Comparison of ENCODE assay signal across 8 cellular contexts in the genomic region with DNA sequence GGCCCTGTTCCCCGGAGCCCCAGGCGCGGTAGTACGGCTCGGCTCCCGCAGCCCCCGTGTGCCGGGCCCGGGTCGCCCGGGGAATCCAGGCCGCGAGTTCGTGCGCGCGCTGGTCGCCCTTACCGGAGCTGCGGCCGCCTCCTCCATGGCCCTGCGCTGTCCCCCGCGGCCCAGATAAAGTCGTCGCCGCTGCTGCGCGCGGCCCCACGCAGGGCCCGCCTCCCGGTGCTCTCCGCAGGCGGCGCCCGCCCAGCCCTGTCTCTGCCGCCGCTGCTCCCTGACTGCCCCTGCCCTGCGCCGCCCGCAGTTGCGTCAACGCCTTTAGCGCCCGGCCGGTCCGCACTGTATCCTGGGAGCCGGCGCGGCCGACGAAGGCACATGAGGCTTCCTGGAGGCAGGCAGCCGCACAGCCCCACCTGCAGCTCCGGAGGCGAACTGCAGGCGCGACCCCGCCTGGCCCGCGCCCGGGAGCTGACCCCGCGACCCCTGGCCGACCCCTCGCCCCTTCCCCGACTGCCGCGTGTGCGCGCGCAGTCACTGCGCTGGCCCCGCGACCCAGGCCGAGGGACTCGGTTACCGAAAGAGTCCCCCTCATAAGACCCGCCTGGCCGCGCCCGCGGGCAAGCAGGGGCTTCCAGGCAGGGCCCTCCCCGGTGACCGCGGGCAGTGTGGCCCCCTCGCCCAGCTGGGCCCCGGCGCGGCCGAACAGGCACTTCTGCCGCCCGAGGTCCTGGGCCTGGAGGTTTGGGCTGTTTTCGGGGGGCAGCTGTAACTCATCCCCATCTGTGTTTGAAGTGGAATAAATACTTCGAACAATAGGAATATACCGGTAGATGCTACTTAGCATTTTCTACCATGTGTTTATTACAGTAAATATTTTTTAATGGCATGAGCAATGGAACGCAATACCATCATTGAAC.
DNase-seq lines count a peak whose midpoint lies in the region; ATAC-seq and TF ChIP-seq lines count a peak whose summit lies in the region.

No MANE protein-coding gene starts in this region.

- H3K4me1 Mint-ChIP-seq in activated B cell treated with CpG ODN at 0.5 μM for 24 hours: peaks cover 43% of the 10 kb centered on the region

- TF ChIP-seq POLR2A in GM18951 (IDR thresholded peaks at IDR 0.05; ENCODE audit: extremely low read depth, insufficient read depth, insufficient read length): peak; percentile 89

- peaks cover 5% of the 10 kb centered on the region for H3K27me3 Mint-ChIP-seq in activated B cell treated with CpG ODN at 0.5 μM for 24 hours

- H3K27ac ChIP-seq in caudate nucleus (ENCODE audit: low read depth, low read length): peak overlapping the region; percentile 82

- peak overlapping the region; percentile 90 for H3K4me3 Mint-ChIP-seq in activated B cell treated with CpG ODN at 0.5 μM for 24 hours

- CTCF ChIA-PET in activated B cell treated with CpG ODN at 0.5 μM for 24 hours (lab: Charles Lee): interaction anchor here (0.6 to 2.3 kb wide), 9 partner anchors 13 to 1620 kb away, joined by 3 to 9 read pairs (median 3); partner anchors contain the start of gene ZNF777

- DNase-seq in AG09319 (ENCODE audit: extremely low read depth, low read depth): peak; percentile 78
- peak; percentile 84 for DNase-seq in NCI-H2227 treated with DMSO at 0.1 percent for 48 hours (lab: John Stamatoyannopoulos, UW)
- peak; percentile 95 for DNase-seq in activated B cell treated with CpG ODN at 0.5 μM for 24 hours
- DNase-seq in caudate nucleus (lab: John Stamatoyannopoulos, UW): peak in 60 of 61 donors; percentile 6 to 90 (median 80)
- peak; percentile 97 for DNase-seq in islet precursor cell
- DNase-seq in stimulated activated CD4-positive, alpha-beta T cell treated with anti-CD3 and anti-CD28 coated beads, Interleukin-12 subunit alpha, Interleukin-12 subunit beta, amount 100 ng/mL, for 4 hours: peak; percentile 89

- TF ChIP-seq CTCF in AG09319 (IDR thresholded peaks at IDR 0.05; ENCODE audit: low read depth, low read length) (peak; percentile 66), activated B cell treated with CpG ODN at 0.5 μM for 24 hours (IDR thresholded peaks at IDR 0.05) (peak; percentile 87)

- peak overlapping the region; percentile 80 for H3K27ac Mint-ChIP-seq in activated B cell treated with CpG ODN at 0.5 μM for 24 hours

- ATAC-seq in HG03175 (IDR thresholded peaks at IDR 0.05; ENCODE audit: unreplicated experiment) (peak; percentile 91), activated B cell treated with CpG ODN at 0.5 μM for 24 hours (ENCODE audit: low read depth) (peak; percentile 92)

- POLR2A ChIA-PET in activated B cell treated with CpG ODN at 0.5 μM for 24 hours (lab: Charles Lee): interaction anchor here (0.5 to 2.1 kb wide), 6 partner anchors 164 to 1270 kb away, joined by 3 to 7 read pairs (median 4); partner anchors contain the start of genes ZNF425 and ZNF777

- H3K9me3 Mint-ChIP-seq in activated B cell treated with CpG ODN at 0.5 μM for 24 hours: no peaks in the 10 kb centered on the region

- intact Hi-C loops in activated B cell treated with CpG ODN at 0.5 μM for 24 hours (cut with micrococcal nuclease): loop anchor here (1.0 to 10.0 kb wide), 16 partner anchors 24 to 1460 kb away; partner anchors contain the start of genes ABCB8, AGAP3, CUL1 and FASTK

- in situ Hi-C loops in GM18951 (cut with MboI; ENCODE audit: low sequenced_read_pairs, unreplicated experiment): no loop called here

- peaks cover 26% of the 10 kb centered on the region for H3K36me3 Mint-ChIP-seq in activated B cell treated with CpG ODN at 0.5 μM for 24 hours (ENCODE audit: low read depth)

Comparison
In these comparisons a context has a peak if more than half of its experiments do, and no peak if none do; other contexts are left out.
1. Peak in every context shown above with its lines: DNase-seq, ATAC-seq and H3K27ac ChIP-seq.